In the genomic region with DNA sequence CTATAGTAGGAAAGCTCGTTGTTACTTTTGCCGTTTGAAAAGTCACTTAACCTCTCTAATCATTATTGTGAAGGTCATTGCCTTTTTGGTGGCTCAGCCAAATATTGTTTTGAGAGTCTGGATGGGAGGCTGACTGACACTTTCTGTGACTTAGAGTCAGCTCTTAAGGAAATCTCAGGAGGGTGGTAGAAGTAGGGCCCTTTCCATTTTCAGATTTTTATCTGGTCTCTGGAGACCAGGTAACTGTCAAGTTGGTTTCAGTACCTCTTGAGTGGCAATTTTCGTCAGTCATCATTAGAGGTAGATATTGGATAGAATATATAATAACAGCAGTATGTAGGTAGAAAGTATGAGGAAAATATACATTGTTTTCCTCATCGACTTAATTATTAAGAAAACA, we compare ENCODE assay signal across 15 cellular contexts.
"Had no signal": no experiment of that assay in that cellular context is flagged by ENCODE, and none has a peak within 500 bp of the region (broad histone marks: within the 10 kb centered on the region; RNA-seq: fewer than 3 reads in every experiment).

No MANE protein-coding gene starts in this region.

- H3K9me3 ChIP-seq: mucosa of descending colon, suprapubic skin had no signal

- H3K27ac Mint-ChIP-seq: WTC11 had no signal

- H3K4me1 Mint-ChIP-seq: WTC11 had no signal

- DNase-seq: activated CD4-positive, alpha-beta T cell treated with anti-CD3 and anti-CD28 coated beads for 48 hours; activated gamma-delta T cell treated with Interleukin-2 at 50 U/mL for 16 hours; mammary epithelial cell; mucosa of descending colon; naive thymus-derived CD8-positive, alpha-beta T cell; retina; stimulated activated naive CD4-positive, alpha-beta T cell treated with Interleukin-2 at 50 U/mL for 16 hours; SW 1271; trophoblast cell had no signal

- H3K27me3 ChIP-seq: suprapubic skin had no signal

- H3K4me3 Mint-ChIP-seq: naive thymus-derived CD8-positive, alpha-beta T cell; WTC11 had no signal

- H3K4me3 ChIP-seq: mucosa of descending colon, suprapubic skin had no signal

- H3K9me3 Mint-ChIP-seq: naive thymus-derived CD8-positive, alpha-beta T cell; WTC11 had no signal

- H3K27me3 Mint-ChIP-seq: naive thymus-derived CD8-positive, alpha-beta T cell had no signal

- FAIRE-seq: colon, endometrium, islet of Langerhans, TTC549 had no signal

- H3K27ac ChIP-seq: suprapubic skin had no signal
